ENCODE assay signal across 18 cellular contexts in the genomic region with DNA sequence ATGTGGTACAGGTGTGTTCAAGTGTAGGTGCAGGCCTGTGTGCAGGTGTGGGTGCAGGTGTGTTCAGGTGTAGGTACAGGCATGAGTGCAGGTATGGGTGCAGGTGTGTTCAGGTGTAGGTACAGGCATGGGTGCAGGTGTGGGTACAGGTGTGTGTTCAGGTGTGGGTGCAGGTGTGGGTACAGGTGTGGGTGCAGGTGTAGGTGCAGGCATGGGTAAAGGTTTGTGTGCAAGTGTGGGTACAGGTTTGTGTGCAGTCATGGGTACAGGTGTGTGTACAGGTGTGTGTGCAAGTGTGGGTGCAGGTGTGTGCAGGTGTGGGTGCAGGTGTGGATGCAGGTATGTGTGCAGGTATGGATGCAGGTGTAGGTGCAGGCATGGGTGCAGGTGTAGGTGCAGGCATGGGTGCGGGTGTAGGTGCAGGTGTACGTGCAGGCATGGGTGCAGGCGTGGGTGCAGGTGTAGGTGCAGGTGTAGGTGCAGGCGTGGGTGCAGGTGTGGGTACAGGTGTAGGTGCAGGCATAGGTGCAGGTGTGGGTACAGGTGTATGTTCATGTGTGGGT.
"Had no signal": no experiment of that assay in that cellular context is flagged by ENCODE, and none has a peak within 500 bp of the region (broad histone marks: within the 10 kb centered on the region; RNA-seq: fewer than 3 reads in every experiment).

No MANE protein-coding gene starts in this region.

- H3K27ac ChIP-seq: brain microvascular endothelial cell, gastrocnemius medialis, heart right ventricle, neutrophil, parathyroid adenoma, thyroid gland, uterus had no signal

- FAIRE-seq: colon had no signal

- H3K4me3 ChIP-seq: gastrocnemius medialis, heart right ventricle, thyroid gland, uterus had no signal

- H2AFZ ChIP-seq: parathyroid adenoma had no signal

- H3K27me3 ChIP-seq: brain microvascular endothelial cell, gastrocnemius medialis, heart right ventricle, neutrophil, thyroid gland, uterus had no signal

- DNase-seq: activated CD4-positive, CD25-positive, alpha-beta regulatory T cell treated with anti-CD3 and anti-CD28 coated beads, Interleukin-2, amount 50 U/mL, for 72 hours; activated CD8-positive, alpha-beta memory T cell treated with anti-CD3 and anti-CD28 coated beads for 24 hours; activated CD8-positive, alpha-beta memory T cell treated with anti-CD3 and anti-CD28 coated beads, Interleukin-2, amount 50 U/mL, for 48 hours; activated effector memory CD4-positive, alpha-beta T cell treated with Interleukin-2 at 50 U/mL for 16 hours; activated naive CD4-positive, alpha-beta T cell treated with anti-CD3 and anti-CD28 coated beads, Interleukin-2, amount 50 U/mL, for 16 hours; activated T-cell treated with anti-CD3 and anti-CD28 coated beads, Interleukin-2, amount 50 U/mL, for 48 hours; aorta; brain microvascular endothelial cell; central memory CD4-positive, alpha-beta T cell; gastrocnemius medialis; heart right ventricle; naive thymus-derived CD8-positive, alpha-beta T cell; stimulated activated naive CD4-positive, alpha-beta T cell; thyroid gland; uterus had no signal

- H3K4me1 ChIP-seq: parathyroid adenoma, thyroid gland, uterus had no signal

- H3K79me2 ChIP-seq: parathyroid adenoma had no signal

- H3K36me3 ChIP-seq: brain microvascular endothelial cell, gastrocnemius medialis, neutrophil, thyroid gland, uterus had no signal

- H3K9ac ChIP-seq: parathyroid adenoma had no signal

- ATAC-seq: gastrocnemius medialis; heart right ventricle; naive thymus-derived CD8-positive, alpha-beta T cell had no signal

- H3K9me3 ChIP-seq: gastrocnemius medialis, heart right ventricle, neutrophil, thyroid gland, uterus had no signal
